In genomic region chr18:2183432-2183831, GRCh38 we compare ENCODE assay signal across 26 cellular contexts.
"Had no signal": no experiment of that assay in that cellular context is flagged by ENCODE, and none has a peak within 500 bp of the region (broad histone marks: within the 10 kb centered on the region; RNA-seq: fewer than 3 reads in every experiment).

No MANE protein-coding gene starts in this region.

- ATAC-seq: stimulated activated effector memory CD8-positive, alpha-beta T cell treated with anti-CD3 and anti-CD28 coated beads, Interleukin-12 subunit alpha, Interleukin-12 subunit beta, amount 100 ng/mL, for 72 hours; stimulated activated memory B cell treated with anti-CD40 and anti-IgM and Interleukin-4, amounts not matched to agents 10 μg/mL and 1 μg/mL and 100 μg/mL, for 72 hours; stimulated activated naive B cell treated with anti-CD40 and anti-IgM and Interleukin-4, amounts not matched to agents 10 μg/mL and 1 μg/mL and 100 μg/mL, for 72 hours; stimulated activated naive CD8-positive, alpha-beta T cell treated with anti-CD3 and anti-CD28 coated beads, Interleukin-15, amount 100 ng/mL, for 72 hours; stimulated activated naive CD8-positive, alpha-beta T cell treated with anti-CD3 and anti-CD28 coated beads, Interleukin-15, Interleukin-2, amounts not matched to agents 100 U/mL and 50 U/mL, for 24 hours; upper lobe of right lung had no signal

- H3K9me3 ChIP-seq: testis, thoracic aorta, thyroid gland, tibial artery, transverse colon, upper lobe of left lung, upper lobe of right lung, uterus, vagina had no signal

- H3K36me3 ChIP-seq: stomach, suprapubic skin, thoracic aorta, thyroid gland, tibial artery, tibial nerve, transverse colon, upper lobe of left lung, upper lobe of right lung, uterus, vagina had no signal

- H3K4me3 ChIP-seq: stomach, suprapubic skin, testis, thoracic aorta, thyroid gland, tibial artery, tibial nerve, transverse colon, upper lobe of left lung, upper lobe of right lung, uterus, vagina had no signal

- H3K27me3 ChIP-seq: stomach, suprapubic skin, testis, thyroid gland, tibial artery, tibial nerve, transverse colon, upper lobe of left lung, upper lobe of right lung, uterus, vagina had no signal

- H3K27ac ChIP-seq: stomach, suprapubic skin, testis, thoracic aorta, thyroid gland, tibial artery, tibial nerve, transverse colon, upper lobe of left lung, upper lobe of right lung, uterus, vagina had no signal

- DNase-seq: stimulated activated CD4-positive, alpha-beta T cell treated with anti-CD3 and anti-CD28 coated beads, Interleukin-2, amount 100 ng/mL, for 48 hours; stimulated activated CD4-positive, alpha-beta T cell treated with anti-CD3 and anti-CD28 coated beads, Interleukin-4, amount 100 ng/mL, for 1 hour; stimulated activated CD4-positive, alpha-beta T cell treated with anti-CD3 and anti-CD28 coated beads, Interleukin-4, amount 100 ng/mL, for 24 hours; stimulated activated CD4-positive, alpha-beta T cell treated with anti-CD3 and anti-CD28 coated beads, Interleukin-4, amount 100 ng/mL, for 4 hours; stimulated activated CD8-positive, alpha-beta memory T cell treated with anti-CD3 and anti-CD28 coated beads, Interleukin-4, amount 100 ng/mL, for 48 hours; stimulated activated naive B cell treated with anti-CD40 and anti-IgM and Interleukin-4, amounts not matched to agents 10 μg/mL and 1 μg/mL and 100 μg/mL, for 72 hours; stimulated activated naive CD4-positive, alpha-beta T cell; stimulated activated naive CD4-positive, alpha-beta T cell treated with Interleukin-2 at 50 U/mL for 16 hours; stimulated activated naive CD8-positive, alpha-beta T cell treated with anti-CD3 and anti-CD28 coated beads, Interleukin-15, amount 100 ng/mL, for 72 hours; stimulated activated naive CD8-positive, alpha-beta T cell treated with anti-CD3 and anti-CD28 coated beads, Interleukin-15, Interleukin-2, amounts not matched to agents 100 U/mL and 50 U/mL, for 24 hours; stomach; substantia nigra; testis; thyroid gland; tibial artery; transverse colon; trophoblast cell; upper lobe of left lung; upper lobe of right lung; uterus had no signal

- H3K4me1 ChIP-seq: stomach, suprapubic skin, testis, thyroid gland, tibial artery, tibial nerve, transverse colon, upper lobe of left lung, upper lobe of right lung, uterus, vagina had no signal
